Comparison of ENCODE assay signal across 9 cellular contexts in the genomic region with DNA sequence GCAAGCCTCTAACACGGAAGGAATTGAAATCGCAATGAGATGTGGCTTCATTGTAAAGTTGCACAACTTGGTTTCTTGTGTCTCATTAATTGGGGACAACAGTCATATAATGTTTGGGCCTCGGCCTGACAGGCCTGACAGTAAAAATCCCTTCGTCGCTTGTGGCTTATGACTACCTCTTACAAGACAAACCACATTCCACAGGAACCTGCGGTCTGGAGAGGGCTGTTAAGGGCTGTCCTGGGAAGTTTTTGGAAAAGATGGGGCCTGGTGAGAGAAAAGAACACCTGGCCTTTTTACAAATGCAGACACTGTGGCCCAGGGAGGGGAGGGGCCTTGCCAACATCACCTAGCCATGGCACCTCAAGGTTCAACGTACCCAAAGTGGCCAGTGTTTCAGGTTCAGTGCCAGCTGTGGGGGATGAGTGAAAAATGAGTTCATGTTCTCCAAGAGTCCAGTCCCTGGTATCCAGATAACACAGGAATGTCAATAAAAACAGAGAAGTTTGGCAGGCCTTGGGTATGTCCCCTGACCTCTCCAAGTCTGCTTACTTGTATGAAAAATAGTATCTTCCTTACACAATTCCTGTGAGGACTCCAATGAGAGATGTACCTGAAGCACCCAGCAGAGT. TPM values are rescaled to one million over a fixed set of nuclear protein-coding genes. Genes with fewer than 3 reads are reported as not detected.
DNase-seq lines count a peak whose midpoint lies in the region; TF ChIP-seq lines count a peak whose summit lies in the region.
"Had no signal": no experiment of that assay in that cellular context is flagged by ENCODE, and none has a peak within 500 bp of the region (broad histone marks: within the 10 kb centered on the region; RNA-seq: fewer than 3 reads in every experiment).

No MANE protein-coding gene starts in this region.

- H3K36me3 Mint-ChIP-seq in osteocyte (ENCODE audit: unreplicated experiment), result peaks cover 3% of the 10 kb centered on the region
- H3K36me3 Mint-ChIP-seq: activated naive CD4-positive, alpha-beta T cell treated with anti-CD3 and anti-CD28 coated beads, Interleukin-2, amount 50 U/mL, for 72 hours had no signal

- peaks cover 49% of the 10 kb centered on the region for H3K4me1 Mint-ChIP-seq in osteocyte (ENCODE audit: unreplicated experiment)

- H3K4me3 ChIP-seq in fibroblast of lung (replicated peaks in 1 of 4; ENCODE audit: control extremely low read depth in 1 of 4, insufficient read depth in 1 of 4, low read depth in 3 of 4, low read length in 4 of 4), result no peak overlapping the region

- H3K27ac Mint-ChIP-seq in osteocyte (ENCODE audit: unreplicated experiment), result peak overlapping the region; percentile 88

- no peaks in the 10 kb centered on the region for H3K9me3 Mint-ChIP-seq in osteocyte (ENCODE audit: unreplicated experiment)
- H3K9me3 Mint-ChIP-seq: activated naive CD4-positive, alpha-beta T cell treated with anti-CD3 and anti-CD28 coated beads, Interleukin-2, amount 50 U/mL, for 72 hours had no signal

- no peaks in the 10 kb centered on the region for H3K27me3 Mint-ChIP-seq in osteocyte (ENCODE audit: unreplicated experiment)

- H3K9me3 ChIP-seq in fibroblast of lung (ENCODE audit: control insufficient read depth, insufficient read depth, low read depth, low read length), result no peaks in the 10 kb centered on the region

- peak overlapping the region; percentile 89 for H3K4me2 ChIP-seq in fibroblast of lung (ENCODE audit: extremely low read depth, insufficient read depth, low read length)

- DNase-seq in ELF-1 (ENCODE audit: low read depth, low spot score), result peak; percentile 84
- DNase-seq in RWPE1 (ENCODE audit: low spot score), result peak; percentile 83
- peak in 1 of 2 donors; percentile 89 for DNase-seq in fibroblast of lung (ENCODE audit: low read depth in 2 of 2)
- DNase-seq in osteocyte (ENCODE audit: extremely low spot score, unreplicated experiment), result no peak
- DNase-seq in DMS53 treated with DMSO at 0.1 percent for 48 hours (lab: John Stamatoyannopoulos, UW; ENCODE audit: unreplicated experiment), result no peak
- no peak for DNase-seq in GM13976 (ENCODE audit: low spot score)
- no peak for DNase-seq in NCI-H510A (lab: John Stamatoyannopoulos, UW)
- no peak for DNase-seq in NAMALWA (ENCODE audit: low spot score)

- H3K9ac ChIP-seq in fibroblast of lung (ENCODE audit: insufficient read depth, low read length), result no peak overlapping the region

- H3K79me2 ChIP-seq in fibroblast of lung (ENCODE audit: control insufficient read depth, insufficient read depth, low read length), result peaks cover 71% of the 10 kb centered on the region

- CTCF ChIA-PET in RWPE1 (lab: Yijun Ruan, JAX), result interaction anchor here (0.6 kb wide), 1 partner anchor 266 kb away, joined by 3 read pairs; no protein-coding TSS in a partner anchor

- H3K27ac ChIP-seq in RWPE1 (peak overlapping the region; percentile 92), fibroblast of lung (ENCODE audit: insufficient read depth, low read length) (peak overlapping the region; percentile 75)

- H2AFZ ChIP-seq in fibroblast of lung (ENCODE audit: low read length), result no peak overlapping the region

- H3K36me3 ChIP-seq in fibroblast of lung (ENCODE audit: control insufficient read depth, insufficient read depth, low read length), result no peaks in the 10 kb centered on the region

- peaks cover 21% of the 10 kb centered on the region for H3K4me1 ChIP-seq in fibroblast of lung (ENCODE audit: control insufficient read depth, extremely low read depth, insufficient read depth, low read length)

- TF ChIP-seq CTCF in RWPE1 (conservative IDR thresholded peaks at IDR 0.05; ENCODE audit: low read depth), result no peak
- TF ChIP-seq CTCF in fibroblast of lung (conservative IDR thresholded peaks at IDR 0.05 in 1 of 2, IDR thresholded peaks at IDR 0.05 in 1 of 2; ENCODE audit: low read depth in 1 of 2, low read length in 2 of 2), result no peak
- no peak for TF ChIP-seq CTCF in osteocyte (IDR thresholded peaks at IDR 0.05)
- no peak for TF ChIP-seq CTCF in GM13976 (IDR thresholded peaks at IDR 0.05; ENCODE audit: borderline replicate concordance, control extremely low read depth, extremely low read depth, insufficient read depth, missing control alignments)

- in situ Hi-C loops in GM13976 (cut with MboI; ENCODE audit: low sequenced_read_pairs, unreplicated experiment), result loop anchor here (10.0 kb wide), 1 partner anchor 58 kb away; no protein-coding TSS in a partner anchor

- no peak overlapping the region for H3K4me3 Mint-ChIP-seq in osteocyte (ENCODE audit: unreplicated experiment)

- H3K27me3 ChIP-seq in fibroblast of lung (ENCODE audit: control insufficient read depth, insufficient read depth, low read length), result no peaks in the 10 kb centered on the region

- H4K20me1 ChIP-seq in fibroblast of lung (ENCODE audit: control insufficient read depth, extremely low read depth, insufficient read depth, low read length), result no peaks in the 10 kb centered on the region

- POLR2A ChIA-PET in RWPE1 (lab: Yijun Ruan, JAX; ENCODE audit: low non-redundant PET), result interaction anchor here (0.6 kb wide), 1 partner anchor 331 kb away, joined by 3 read pairs; no protein-coding TSS in a partner anchor

RNA-seq across cellular contexts. Expression of gene SHB, which starts 22.2 kb away (rescaled TPM):
- total RNA-seq in fibroblast of lung (12.6 and 13.9 TPM in 2 replicates), osteocyte (16.7 and 18.3 TPM in 2 replicates)
- polyA plus RNA-seq in fibroblast of lung, result 9.9 and 16.9 TPM in 2 replicates
- 13.0 and 21.1 TPM in 2 replicates for polyA plus RNA-seq in fibroblast of lung (2012)
- 16.5 and 24.5 TPM in 2 replicates for polyA minus RNA-seq in fibroblast of lung (ENCODE audit: low replicate concordance)

Comparison
In these comparisons a context has a peak if more than half of its experiments do, and no peak if none do; other contexts are left out.
1. DNase-seq: peak in ELF-1 (single experiment) and RWPE1 (single experiment); none in osteocyte (single experiment), DMS53 treated with DMSO at 0.1 percent for 48 hours (single experiment), GM13976 (single experiment), NCI-H510A (single experiment) and NAMALWA (single experiment).